Comparison of ENCODE assay signal across 8 cellular contexts in genomic region chr6:39114395-39114706, GRCh38. TPM values are rescaled to one million over a fixed set of nuclear protein-coding genes. Genes with fewer than 3 reads are reported as not detected.
DNase-seq lines count a peak whose midpoint lies in the region; ATAC-seq and TF ChIP-seq lines count a peak whose summit lies in the region.

No MANE protein-coding gene starts in this region.

- H3K36me3 ChIP-seq in suprapubic skin: peaks cover 5% of the 10 kb centered on the region

- no peak for TF ChIP-seq EP300 in suprapubic skin (IDR thresholded peaks at IDR 0.05)

- peak; percentile 18 for ATAC-seq in GM21360 (IDR thresholded peaks at IDR 0.05; ENCODE audit: unreplicated experiment)
- peak; percentile 5 for ATAC-seq in HG03521 (IDR thresholded peaks at IDR 0.05; ENCODE audit: unreplicated experiment)
- peak; percentile 20 for ATAC-seq in left colon

- H3K4me1 ChIP-seq in suprapubic skin: peaks cover 23% of the 10 kb centered on the region

- TF ChIP-seq CTCF in CD14-positive monocyte (IDR thresholded peaks at IDR 0.05): no peak
- TF ChIP-seq CTCF in suprapubic skin (IDR thresholded peaks at IDR 0.05): no peak
- TF ChIP-seq CTCF in GM13977 (IDR thresholded peaks at IDR 0.05; ENCODE audit: extremely low read depth, insufficient read depth, missing control alignments): no peak

- peak overlapping the region; percentile 89 to 92 for H3K4me3 Mint-ChIP-seq in CD14-positive monocyte

- WGBS in suprapubic skin: under 1% methylated on average over 11 of the region's 11 CpGs

- peak overlapping the region; percentile 84 to 93 (median 92) for H3K27ac Mint-ChIP-seq in CD14-positive monocyte

- peaks cover 35% of the 10 kb centered on the region for H3K4me1 Mint-ChIP-seq in CD14-positive monocyte

- H3K36me3 Mint-ChIP-seq in CD14-positive monocyte: peaks cover 6% of the 10 kb centered on the region in 2 donors

- H3K27ac ChIP-seq in angular gyrus (ENCODE audit: low read depth, low read length) (peak overlapping the region; percentile 86), suprapubic skin (peak overlapping the region; percentile 94)

- no peaks in the 10 kb centered on the region for H3K9me3 ChIP-seq in suprapubic skin

- intact Hi-C loops in CD14-positive monocyte (cut with micrococcal nuclease): no loop called here
- intact Hi-C loops in left colon (cut with DNase I, micrococcal nuclease): no loop called here

- H3K27me3 Mint-ChIP-seq in CD14-positive monocyte (ENCODE audit: low read depth in 3 of 3): no peaks in the 10 kb centered on the region

- H3K4me3 ChIP-seq in suprapubic skin: peak overlapping the region; percentile 83

- no peak for TF ChIP-seq POLR2A in suprapubic skin (IDR thresholded peaks at IDR 0.05)

- in situ Hi-C loops in GM13977 (cut with MboI; ENCODE audit: low pct_unique_long_range_greater_than_20kb, low sequenced_read_pairs, unreplicated experiment): no loop called here

- DNase-seq in CD14-positive monocyte (ENCODE audit: low spot score) (no peak), left colon (no peak), suprapubic skin (ENCODE audit: low spot score in 2 of 2) (no peak), GM13977 (ENCODE audit: low spot score) (no peak), SHP77 (lab: John Stamatoyannopoulos, UW) (no peak)

- H3K9me3 Mint-ChIP-seq in CD14-positive monocyte: no peaks in the 10 kb centered on the region

- H3K27me3 ChIP-seq in suprapubic skin: no peaks in the 10 kb centered on the region

RNA-seq across cellular contexts. Expression of gene SAYSD1, which starts 0.6 kb away (rescaled TPM):
- polyA plus RNA-seq in CD14-positive monocyte: 10 to 100 TPM; 12.0 to 15.5 TPM
- total RNA-seq in left colon (10 to 100 TPM; 15.4 to 17.0 TPM), suprapubic skin (10 to 100 TPM; 12.1 to 17.4 (median 14.4) TPM)
